ENCODE assay signal across 1 cellular context in genomic region chr5:180338001-180338707, GRCh38.
TF ChIP-seq lines count a peak whose summit lies in the region.

No MANE protein-coding gene starts in this region.

TF ChIP-seq in H1, 55 proteins besides CTCF, POLR2A, EP300 and RAD21:
- no peak for TF ChIP-seq SIX5 (IDR thresholded peaks at IDR 0.05; ENCODE audit: low read depth, low read length)
- TF ChIP-seq ATF3 (IDR thresholded peaks at IDR 0.05; ENCODE audit: insufficient read depth, low read depth, low read length) = no peak
- no peak for TF ChIP-seq EZH2 (IDR thresholded peaks at IDR 0.05; ENCODE audit: low read depth, low read length, severe bottlenecking)
- no peak for TF ChIP-seq FOSL1 (IDR thresholded peaks at IDR 0.05; ENCODE audit: insufficient read depth, low read depth, low read length)
- no peak for TF ChIP-seq KDM5A (IDR thresholded peaks at IDR 0.05; ENCODE audit: low read length)
- no peak for TF ChIP-seq RFX5 (IDR thresholded peaks at IDR 0.05; ENCODE audit: borderline replicate concordance, low read depth, low read length)
- TF ChIP-seq SRF (IDR thresholded peaks at IDR 0.05; ENCODE audit: low read depth, low read length) = no peak
- TF ChIP-seq BCL11A (IDR thresholded peaks at IDR 0.05; ENCODE audit: low read depth in 2 of 2, low read length in 2 of 2) = no peak
- TF ChIP-seq HDAC2 (IDR thresholded peaks at IDR 0.05; ENCODE audit: borderline replicate concordance in 1 of 2, low read depth in 2 of 2, low read length in 2 of 2) = no peak
- no peak for TF ChIP-seq TAF7 (optimal IDR thresholded peaks at IDR 0.05; ENCODE audit: borderline replicate concordance, low read depth, low read length)
- no peak for TF ChIP-seq TCF12 (IDR thresholded peaks at IDR 0.05; ENCODE audit: low read depth, low read length)
- TF ChIP-seq MAFK (IDR thresholded peaks at IDR 0.05; ENCODE audit: low read depth, low read length) = no peak
- TF ChIP-seq E2F6 (IDR thresholded peaks at IDR 0.05) = no peak
- no peak for TF ChIP-seq CBX5 (IDR thresholded peaks at IDR 0.05; ENCODE audit: low read depth, low read length)
- no peak for TF ChIP-seq RXRA (IDR thresholded peaks at IDR 0.05; ENCODE audit: insufficient read depth, low read depth, low read length)
- TF ChIP-seq JUND (IDR thresholded peaks at IDR 0.05; ENCODE audit: low read length) = no peak
- no peak for TF ChIP-seq SUZ12 (IDR thresholded peaks at IDR 0.05; ENCODE audit: low read length)
- TF ChIP-seq HDAC6 (IDR thresholded peaks at IDR 0.05; ENCODE audit: low read depth, low read length) = no peak
- TF ChIP-seq ZNF274 (IDR thresholded peaks at IDR 0.05; ENCODE audit: borderline replicate concordance, extremely low read depth, low read length) = no peak
